Comparison of ENCODE assay signal across 8 cellular contexts in genomic region chr1:17853241-17853640, GRCh38.
"Had no signal": no experiment of that assay in that cellular context is flagged by ENCODE, and none has a peak within 500 bp of the region (broad histone marks: within the 10 kb centered on the region; RNA-seq: fewer than 3 reads in every experiment).

No MANE protein-coding gene starts in this region.

- H3K4me3 ChIP-seq: GM12878 had no signal

- FAIRE-seq: G401.6, GM12878, GM12891, GM12892, GM18507, GM19239 had no signal

- DNase-seq: GDM1, GF-D8 had no signal
